1 cellular context compared by ENCODE assay signal in genomic region chr3:196988241-196989029, GRCh38.
TF ChIP-seq lines count a peak whose summit lies in the region.

No MANE protein-coding gene starts in this region.

TF ChIP-seq in K562, 482 proteins besides CTCF, POLR2A, EP300 and RAD21 (continued from another document and continues in another):
- no peak for TF ChIP-seq HMGXB4 (CRISPR knock-in tag; IDR thresholded peaks at IDR 0.05)
- TF ChIP-seq RBM39 (optimal IDR thresholded peaks at IDR 0.05; ENCODE audit: low read depth, low read length), result no peak
- no peak for TF ChIP-seq ESRRB (CRISPR knock-in tag; IDR thresholded peaks at IDR 0.05; ENCODE audit: borderline replicate concordance)
- TF ChIP-seq ZNF518B (CRISPR knock-in tag; IDR thresholded peaks at IDR 0.05), result no peak
- peak; percentile 77 for TF ChIP-seq HMGN3 (IDR thresholded peaks at IDR 0.05; ENCODE audit: borderline replicate concordance, extremely low read depth, insufficient read length, low read depth, low read length)
- TF ChIP-seq NFIC (IDR thresholded peaks at IDR 0.05), result peak; percentile 97
- TF ChIP-seq BCL6 (CRISPR knock-in tag; IDR thresholded peaks at IDR 0.05), result 0 out of 2 replicates have a peak, but pooled peaks have one; percentile 60
- TF ChIP-seq ELF2 (CRISPR knock-in tag; IDR thresholded peaks at IDR 0.05), result no peak
- TF ChIP-seq HIVEP1 (CRISPR knock-in tag; IDR thresholded peaks at IDR 0.05), result no peak
- no peak for TF ChIP-seq SIX5 (IDR thresholded peaks at IDR 0.05; ENCODE audit: borderline replicate concordance in 1 of 2, insufficient read depth in 1 of 2, low read depth in 1 of 2, low read length in 2 of 2)
- TF ChIP-seq GABPB1 (CRISPR knock-in tag; IDR thresholded peaks at IDR 0.05), result peak; percentile 67
- peak; percentile 78 for TF ChIP-seq VEZF1 (CRISPR knock-in tag; IDR thresholded peaks at IDR 0.05)
- peak; percentile 72 for TF ChIP-seq RBM25 (IDR thresholded peaks at IDR 0.05; ENCODE audit: low read depth, low read length, severe bottlenecking)
- peak; percentile 88 for TF ChIP-seq MTA3 (IDR thresholded peaks at IDR 0.05; ENCODE audit: borderline replicate concordance)
- no peak for TF ChIP-seq SRSF1 (IDR thresholded peaks at IDR 0.05; ENCODE audit: low read depth, low read length)
- peak; percentile 28; the same call in 1 of the 2 replicates for TF ChIP-seq KHSRP (IDR thresholded peaks at IDR 0.05)
- peak; percentile 17 for TF ChIP-seq SETDB1 (IDR thresholded peaks at IDR 0.05; ENCODE audit: low read length)
- no peak for TF ChIP-seq GABPA (tag; conservative IDR thresholded peaks at IDR 0.05; ENCODE audit: low read depth)
- no peak for TF ChIP-seq ZFPM2 (CRISPR knock-in tag; IDR thresholded peaks at IDR 0.05)
- no peak for TF ChIP-seq PATZ1 (CRISPR knock-in tag; IDR thresholded peaks at IDR 0.05; ENCODE audit: borderline replicate concordance)
- TF ChIP-seq PRDM10 (IDR thresholded peaks at IDR 0.05; ENCODE audit: partially characterized antibody), result no peak
- TF ChIP-seq ZNF175 (CRISPR knock-in tag; IDR thresholded peaks at IDR 0.05; ENCODE audit: low read depth), result peak; percentile 84
- TF ChIP-seq PHF8 (IDR thresholded peaks at IDR 0.05; ENCODE audit: borderline replicate concordance, low read length), result peak; percentile 34; the same call in 1 of the 2 replicates
- no peak; the same call in 1 of the 2 replicates for TF ChIP-seq RB1 (IDR thresholded peaks at IDR 0.05; ENCODE audit: low read depth)
- peak in 1 of 2 experiments; percentile 75; a peak in 2 of 4 replicates for TF ChIP-seq HDAC1 (IDR thresholded peaks at IDR 0.05)
- no peak for TF ChIP-seq ZNF324 (CRISPR knock-in tag; IDR thresholded peaks at IDR 0.05)
- TF ChIP-seq ZNF551 (CRISPR knock-in tag; IDR thresholded peaks at IDR 0.05), result no peak
- TF ChIP-seq HBP1 (CRISPR knock-in tag; IDR thresholded peaks at IDR 0.05), result no peak
- TF ChIP-seq SMARCE1 (IDR thresholded peaks at IDR 0.05), result peak; percentile 89
- no peak for TF ChIP-seq DEAF1 (CRISPR knock-in tag; IDR thresholded peaks at IDR 0.05)
- no peak for TF ChIP-seq BDP1 (IDR thresholded peaks at IDR 0.05; ENCODE audit: insufficient read depth, insufficient read length)
- no peak for TF ChIP-seq MTF1 (CRISPR knock-in tag; IDR thresholded peaks at IDR 0.05; ENCODE audit: borderline replicate concordance)
- TF ChIP-seq GATA2 (CRISPR knock-in tag; IDR thresholded peaks at IDR 0.05), result peak; percentile 99
- TF ChIP-seq CREB1 (IDR thresholded peaks at IDR 0.05), result peak; percentile 68
- peak; percentile 69 for TF ChIP-seq CREB1 (CRISPR knock-in tag; IDR thresholded peaks at IDR 0.05)
- no peak for TF ChIP-seq DIDO1 (tag; IDR thresholded peaks at IDR 0.05; ENCODE audit: low read depth)
- no peak for TF ChIP-seq HMG20A (CRISPR knock-in tag; conservative IDR thresholded peaks at IDR 0.05)
- no peak for TF ChIP-seq CLOCK (CRISPR knock-in tag; IDR thresholded peaks at IDR 0.05; ENCODE audit: borderline replicate concordance)
- TF ChIP-seq PRMT5 (CRISPR knock-in tag; IDR thresholded peaks at IDR 0.05), result no peak
- TF ChIP-seq MIER1 (IDR thresholded peaks at IDR 0.05; ENCODE audit: low read depth), result no peak
- no peak for TF ChIP-seq NR0B1 (IDR thresholded peaks at IDR 0.05; ENCODE audit: partially characterized antibody)
- TF ChIP-seq NFXL1 (CRISPR knock-in tag; IDR thresholded peaks at IDR 0.05), result no peak
- peak; percentile 90 for TF ChIP-seq ZKSCAN8 (CRISPR knock-in tag; IDR thresholded peaks at IDR 0.05)
- TF ChIP-seq NR4A1 (CRISPR knock-in tag; IDR thresholded peaks at IDR 0.05), result 0 out of 2 replicates have a peak, but pooled peaks have one; percentile 37
- peak; percentile 77 for TF ChIP-seq NR4A1 (tag; IDR thresholded peaks at IDR 0.05)
